In genomic region chr6:15248451-15249370, GRCh38 we compare ENCODE assay signal across 8 cellular contexts. TPM values are rescaled to one million over a fixed set of nuclear protein-coding genes. Genes with fewer than 3 reads are reported as not detected.
DNase-seq lines count a peak whose midpoint lies in the region; ATAC-seq and TF ChIP-seq lines count a peak whose summit lies in the region.

No MANE protein-coding gene starts in this region.

- no peaks in the 10 kb centered on the region for H4K20me1 ChIP-seq in HCT116 (ENCODE audit: insufficient read depth)

- TF ChIP-seq CTCF in HCT116 (IDR thresholded peaks at IDR 0.05 in 2 of 3, conservative IDR thresholded peaks at IDR 0.05 in 1 of 3; ENCODE audit: borderline replicate concordance in 1 of 3, insufficient read depth in 1 of 3, low read depth in 2 of 3, low read length in 2 of 3) (peak in 1 of 3 experiments; percentile 18; a peak in 1 of 6 replicates), NB4 (IDR thresholded peaks at IDR 0.05; ENCODE audit: low read depth, low read length) (no peak)

- no peak for TF ChIP-seq POLR2A in HCT116 (IDR thresholded peaks at IDR 0.05; ENCODE audit: borderline replicate concordance, extremely low read depth, insufficient read depth, insufficient read length)
- TF ChIP-seq POLR2A in NB4 (IDR thresholded peaks at IDR 0.05; ENCODE audit: extremely low read depth, insufficient read length): no peak

- no peaks in the 10 kb centered on the region; a peak in 1 of 4 replicates for H3K36me3 ChIP-seq in HCT116 (ENCODE audit: control insufficient read depth in 1 of 2, insufficient read depth in 2 of 2, low read length in 2 of 2)
- peaks cover 6% of the 10 kb centered on the region; the same call in 1 of the 2 replicates for H3K36me3 ChIP-seq in SK-N-MC (ENCODE audit: insufficient read depth, low read length)

- H3K9me2 ChIP-seq in HCT116 (ENCODE audit: insufficient read depth): no peaks in the 10 kb centered on the region

- peaks cover 16 to 47% of the 10 kb centered on the region in 2 experiments for H3K4me1 ChIP-seq in HCT116 (ENCODE audit: control insufficient read depth in 1 of 2, insufficient read depth in 2 of 2, low read length in 2 of 2)

- no peaks in the 10 kb centered on the region for H3K27me3 ChIP-seq in HCT116 (ENCODE audit: insufficient read depth, low read length)

- DNase-seq in Daoy (ENCODE audit: low read depth) (peak; percentile 97), HCT116 (ENCODE audit: low read depth, low spot score) (peak; percentile 92), NB4 (ENCODE audit: low read depth) (peak; percentile 99), SK-N-MC (ENCODE audit: low read depth, low spot score) (no peak), germinal center (ENCODE audit: low spot score) (peak; percentile 90), nucleus accumbens (lab: John Stamatoyannopoulos, UW) (peak; percentile 59 to 97 (median 89)), substantia nigra (lab: John Stamatoyannopoulos, UW) (peak; percentile 52 to 97 (median 88))
- peak; percentile 93 for DNase-seq in activated naive CD4-positive, alpha-beta T cell treated with anti-CD3 and anti-CD28 coated beads, Interleukin-2, amount 50 U/mL, for 16 hours

- POLR2A ChIA-PET in HCT116 (lab: Charles Lee): interaction anchor here (0.6 kb wide), 1 partner anchor 180 kb away, joined by 3 read pairs; no protein-coding TSS in a partner anchor

- peak overlapping the region; percentile 58 for H3K27ac ChIP-seq in HCT116 (ENCODE audit: low read depth, low read length)
- H3K27ac ChIP-seq in SK-N-MC: peak overlapping the region; percentile 48
- peak overlapping the region; percentile 81 for H3K27ac ChIP-seq in substantia nigra (ENCODE audit: low read depth, low read length, poor library complexity, severe bottlenecking)

- no peaks in the 10 kb centered on the region for H3K9me3 ChIP-seq in HCT116 (ENCODE audit: control insufficient read depth in 1 of 2, insufficient read depth in 1 of 2, low read depth in 1 of 2, low read length in 2 of 2)
- H3K9me3 ChIP-seq in SK-N-MC (ENCODE audit: low read depth, low read length): no peaks in the 10 kb centered on the region

- peak overlapping the region; percentile 90 for H3K4me2 ChIP-seq in HCT116 (ENCODE audit: low read length)

- CTCF ChIA-PET in HCT116 (lab: Charles Lee): no interaction called here

- BruUV-seq in HCT116 (replicated peaks; lab: Mats Ljungman, UMichigan): TSS peak; percentile 23

- H3K9ac ChIP-seq in HCT116 (ENCODE audit: low read length) (peak overlapping the region; percentile 63), SK-N-MC (ENCODE audit: insufficient read length) (peak overlapping the region; percentile 41)

- ATAC-seq in HCT116: peak; percentile 49

- H3K4me3 ChIP-seq in HCT116 (replicated peaks in 1 of 2; ENCODE audit: low read depth in 1 of 2, low read length in 2 of 2) (peak overlapping the region; percentile 57 to 63), NB4 (ENCODE audit: low read depth, low read length) (peak overlapping the region; percentile 79), SK-N-MC (peak overlapping the region; percentile 79)

- RAD21 ChIA-PET in HCT116 (lab: Charles Lee; ENCODE audit: low non-redundant PET in 1 of 2, low total read pairs in 2 of 2, uncharacterized antibody in 2 of 2, unreplicated experiment in 2 of 2): no interaction called here

- H3K79me2 ChIP-seq in HCT116 (ENCODE audit: insufficient read depth, low read length): peaks cover 67% of the 10 kb centered on the region

- no peak overlapping the region for H2AFZ ChIP-seq in HCT116 (ENCODE audit: low read depth, low read length, poor library complexity, severe bottlenecking)

- intact Hi-C loops in HCT116 (cut with micrococcal nuclease): loop anchor here (5.0 to 10.0 kb wide), 6 partner anchors 144 to 1034 kb away; no protein-coding TSS in a partner anchor

- peak; percentile 33; the same call in 1 of the 2 replicates for TF ChIP-seq RAD21 in HCT116 (IDR thresholded peaks at IDR 0.05; ENCODE audit: low read depth)

TF ChIP-seq in HCT116, 20 proteins besides CTCF, POLR2A, EP300 and RAD21:
- TF ChIP-seq CEBPB (IDR thresholded peaks at IDR 0.05; ENCODE audit: low read depth): no peak; the same call in 1 of the 2 replicates
- peak; percentile 72; the same call in 1 of the 2 replicates for TF ChIP-seq CBX3 (IDR thresholded peaks at IDR 0.05; ENCODE audit: low read depth)
- TF ChIP-seq FOSL1 (IDR thresholded peaks at IDR 0.05; ENCODE audit: low read depth): no peak
- TF ChIP-seq SRF (IDR thresholded peaks at IDR 0.05; ENCODE audit: low read depth): no peak
- peak; percentile 46; the same call in 1 of the 2 replicates for TF ChIP-seq MAX (IDR thresholded peaks at IDR 0.05)
- no peak for TF ChIP-seq ELF1 (IDR thresholded peaks at IDR 0.05; ENCODE audit: borderline replicate concordance, low read depth)
- peak; percentile 64 for TF ChIP-seq SP1 (IDR thresholded peaks at IDR 0.05; ENCODE audit: low read depth)
- TF ChIP-seq EZH2phosphoT487 (IDR thresholded peaks at IDR 0.05; ENCODE audit: borderline replicate concordance): no peak
- TF ChIP-seq POLR2AphosphoS5 (IDR thresholded peaks at IDR 0.05; ENCODE audit: low read depth, low read length): 0 out of 2 replicates have a peak, but pooled peaks have one; percentile 9
- peak; percentile 74; the same call in 1 of the 2 replicates for TF ChIP-seq EGR1 (IDR thresholded peaks at IDR 0.05; ENCODE audit: low read depth)
- peak; percentile 33 for TF ChIP-seq SIN3A (IDR thresholded peaks at IDR 0.05; ENCODE audit: low read depth)
- TF ChIP-seq ATF3 (IDR thresholded peaks at IDR 0.05): no peak
- no peak for TF ChIP-seq ZBTB33 (IDR thresholded peaks at IDR 0.05; ENCODE audit: extremely low read depth, insufficient replicate concordance, low read length)
- TF ChIP-seq REST (IDR thresholded peaks at IDR 0.05; ENCODE audit: low read depth): no peak
- TF ChIP-seq EZH2 (IDR thresholded peaks at IDR 0.05): no peak
- 0 out of 2 replicates have a peak, but pooled peaks have one; percentile 25 for TF ChIP-seq ZFX (IDR thresholded peaks at IDR 0.05)
- no peak for TF ChIP-seq TCF7L2 (IDR thresholded peaks at IDR 0.05; ENCODE audit: borderline replicate concordance, extremely low read depth, insufficient read depth, insufficient read length)
- no peak for TF ChIP-seq JUND (IDR thresholded peaks at IDR 0.05)
- peak; percentile 13 for TF ChIP-seq YY1 (IDR thresholded peaks at IDR 0.05; ENCODE audit: extremely low read depth, insufficient replicate concordance, low read depth, low read length)
- no peak for TF ChIP-seq ZNF274 (IDR thresholded peaks at IDR 0.05; ENCODE audit: low read depth, low read length)

RNA-seq across cellular contexts. Expression of gene JARID2, which starts 2.8 kb away (rescaled TPM):
- 10.6 and 11.3 TPM in 2 replicates for total RNA-seq in Daoy (2014; rRNA removed; shearing (Covaris generic))
- total RNA-seq in HCT116 (2021; ENCODE audit: unreplicated experiment): 23.6 TPM
- 15.3 and 15.6 TPM in 2 replicates for polyA plus RNA-seq in HCT116 (2012)
